ENCODE assay signal across 23 cellular contexts in genomic region chr7:77450054-77450453, GRCh38. TPM values are rescaled to one million over a fixed set of nuclear protein-coding genes. Genes with fewer than 3 reads are reported as not detected.
DNase-seq lines count a peak whose midpoint lies in the region; ATAC-seq lines count a peak whose summit lies in the region.
"Had no signal": no experiment of that assay in that cellular context is flagged by ENCODE, and none has a peak within 500 bp of the region (broad histone marks: within the 10 kb centered on the region; RNA-seq: fewer than 3 reads in every experiment).

No MANE protein-coding gene starts in this region.

- no peaks in the 10 kb centered on the region for H3K27me3 Mint-ChIP-seq in stimulated activated naive B cell treated with anti-CD40 and anti-IgM and Interleukin-4, amounts not matched to agents 10 μg/mL and 1 μg/mL and 100 μg/mL, for 72 hours
- H3K27me3 Mint-ChIP-seq in activated CD4-positive, alpha-beta T cell treated with anti-CD3 and anti-CD28 coated beads, Interleukin-2, amount 10 ng/mL, durations not matched to agents 7 days and 5 days: peaks cover 3% of the 10 kb centered on the region
- peaks cover 1 to 2% of the 10 kb centered on the region in 2 donors for H3K27me3 Mint-ChIP-seq in T-cell
- H3K27me3 Mint-ChIP-seq: activated naive CD4-positive, alpha-beta T cell treated with anti-CD3 and anti-CD28 coated beads, Interleukin-2, amount 50 U/mL, for 24 hours; natural killer cell treated with Interleukin-12 subunit alpha and Interleukin-12 subunit beta and Interleukin-15 and Interleukin-18, amount 100 ng/mL, for 72 hours had no signal

- no peak overlapping the region for H3K27ac Mint-ChIP-seq in stimulated activated naive B cell treated with anti-CD40 and anti-IgM and Interleukin-4, amounts not matched to agents 10 μg/mL and 1 μg/mL and 100 μg/mL, for 72 hours
- H3K27ac Mint-ChIP-seq in activated CD4-positive, alpha-beta T cell treated with anti-CD3 and anti-CD28 coated beads, Interleukin-2, amount 10 ng/mL, durations not matched to agents 7 days and 5 days: no peak overlapping the region
- H3K27ac Mint-ChIP-seq in T-cell: no peak overlapping the region
- H3K27ac Mint-ChIP-seq: activated T-helper 1 cell treated with anti-CD3 and anti-CD28 coated beads, Interleukin-12 subunit alpha, Interleukin-12 subunit beta, Interleukin-2, Interleukin-4 antibody, amounts not matched to agents 30 ng/mL and 10 ng/mL and 1 ng/mL, durations not matched to agents 14 hours and 24 hours and 36 hours; CD14-positive monocyte; mesothelial cell of epicardium; natural killer cell treated with Interleukin-12 subunit alpha and Interleukin-12 subunit beta and Interleukin-15 and Interleukin-18, amount 100 ng/mL, for 72 hours; stimulated activated effector memory CD8-positive, alpha-beta T cell treated with anti-CD3 and anti-CD28 coated beads, Interleukin-12 subunit alpha, Interleukin-12 subunit beta, amount 100 ng/mL, for 72 hours had no signal

- CTCF ChIA-PET in activated CD4-positive, alpha-beta T cell treated with anti-CD3 and anti-CD28 coated beads, Interleukin-2, amount 10 ng/mL, durations not matched to agents 7 days and 5 days (lab: Charles Lee): no interaction called here
- CTCF ChIA-PET in T-cell (lab: Charles Lee): no interaction called here

- no peaks in the 10 kb centered on the region for H3K9me3 Mint-ChIP-seq in stimulated activated naive B cell treated with anti-CD40 and anti-IgM and Interleukin-4, amounts not matched to agents 10 μg/mL and 1 μg/mL and 100 μg/mL, for 72 hours
- H3K9me3 Mint-ChIP-seq in activated CD4-positive, alpha-beta T cell treated with anti-CD3 and anti-CD28 coated beads, Interleukin-2, amount 10 ng/mL, durations not matched to agents 7 days and 5 days: peaks cover 3% of the 10 kb centered on the region
- H3K9me3 Mint-ChIP-seq in T-cell: no peaks in the 10 kb centered on the region
- H3K9me3 Mint-ChIP-seq: activated naive CD4-positive, alpha-beta T cell treated with anti-CD3 and anti-CD28 coated beads, Interleukin-2, amount 50 U/mL, for 24 hours; activated T-helper 1 cell treated with anti-CD3 and anti-CD28 coated beads, Interleukin-12 subunit alpha, Interleukin-12 subunit beta, Interleukin-2, Interleukin-4 antibody, amounts not matched to agents 30 ng/mL and 10 ng/mL and 1 ng/mL, durations not matched to agents 14 hours and 24 hours and 36 hours; CD14-positive monocyte; mesothelial cell of epicardium; natural killer cell treated with Interleukin-12 subunit alpha and Interleukin-12 subunit beta and Interleukin-15 and Interleukin-18, amount 100 ng/mL, for 72 hours; stimulated activated effector memory CD8-positive, alpha-beta T cell treated with anti-CD3 and anti-CD28 coated beads, Interleukin-12 subunit alpha, Interleukin-12 subunit beta, amount 100 ng/mL, for 72 hours had no signal

- DNase-seq in AG08395 (ENCODE audit: low spot score): peak; percentile 31
- peak; percentile 83 for DNase-seq in LHCN-M2 (ENCODE audit: low read depth)
- peak; percentile 32 for DNase-seq in astrocyte of the hippocampus (ENCODE audit: low read depth, low spot score)
- peak; percentile 24 for DNase-seq in medulla oblongata (ENCODE audit: extremely low spot score)
- no peak for DNase-seq in stimulated activated naive B cell treated with anti-CD40 and anti-IgM and Interleukin-4, amounts not matched to agents 10 μg/mL and 1 μg/mL and 100 μg/mL, for 72 hours
- DNase-seq in activated CD4-positive, alpha-beta T cell treated with anti-CD3 and anti-CD28 coated beads, Interleukin-2, amount 10 ng/mL, durations not matched to agents 7 days and 5 days: no peak
- no peak for DNase-seq in T-cell
- DNase-seq: activated CD4-positive, alpha-beta T cell treated with anti-CD3 and anti-CD28 coated beads for 48 hours; Calu3; central memory CD4-positive, alpha-beta T cell; DND-41; left ventricle myocardium inferior; MG63; NCI-H2081 treated with DMSO at 0.1 percent for 48 hours; OCI-M1; SHP77 treated with DMSO at 0.1 percent for 48 hours had no signal

- no peaks in the 10 kb centered on the region for H3K36me3 Mint-ChIP-seq in stimulated activated naive B cell treated with anti-CD40 and anti-IgM and Interleukin-4, amounts not matched to agents 10 μg/mL and 1 μg/mL and 100 μg/mL, for 72 hours
- no peaks in the 10 kb centered on the region for H3K36me3 Mint-ChIP-seq in activated CD4-positive, alpha-beta T cell treated with anti-CD3 and anti-CD28 coated beads, Interleukin-2, amount 10 ng/mL, durations not matched to agents 7 days and 5 days (ENCODE audit: low read depth)
- no peaks in the 10 kb centered on the region for H3K36me3 Mint-ChIP-seq in T-cell
- H3K36me3 Mint-ChIP-seq: CD14-positive monocyte; mesothelial cell of epicardium; natural killer cell treated with Interleukin-12 subunit alpha and Interleukin-12 subunit beta and Interleukin-15 and Interleukin-18, amount 100 ng/mL, for 72 hours; stimulated activated effector memory CD8-positive, alpha-beta T cell treated with anti-CD3 and anti-CD28 coated beads, Interleukin-12 subunit alpha, Interleukin-12 subunit beta, amount 100 ng/mL, for 72 hours had no signal

- peaks cover 0 to 2% of the 10 kb centered on the region in 2 donors for H3K4me1 Mint-ChIP-seq in stimulated activated naive B cell treated with anti-CD40 and anti-IgM and Interleukin-4, amounts not matched to agents 10 μg/mL and 1 μg/mL and 100 μg/mL, for 72 hours
- H3K4me1 Mint-ChIP-seq in activated CD4-positive, alpha-beta T cell treated with anti-CD3 and anti-CD28 coated beads, Interleukin-2, amount 10 ng/mL, durations not matched to agents 7 days and 5 days: peaks cover 5% of the 10 kb centered on the region
- H3K4me1 Mint-ChIP-seq in T-cell: peaks cover 0 to 9% (median 4%) of the 10 kb centered on the region in 3 donors
- H3K4me1 Mint-ChIP-seq: stimulated activated effector memory CD8-positive, alpha-beta T cell treated with anti-CD3 and anti-CD28 coated beads, Interleukin-12 subunit alpha, Interleukin-12 subunit beta, amount 100 ng/mL, for 72 hours had no signal

- no peak for ATAC-seq in stimulated activated naive B cell treated with anti-CD40 and anti-IgM and Interleukin-4, amounts not matched to agents 10 μg/mL and 1 μg/mL and 100 μg/mL, for 72 hours (replicated peaks)
- ATAC-seq in GM21723 (IDR thresholded peaks at IDR 0.05; ENCODE audit: unreplicated experiment) (no peak), T-cell (replicated peaks in 1 of 4) (no peak)
- ATAC-seq: natural killer cell treated with Interleukin-12 subunit alpha and Interleukin-12 subunit beta and Interleukin-15 and Interleukin-18, amount 100 ng/mL, for 72 hours; stimulated activated effector memory CD8-positive, alpha-beta T cell treated with anti-CD3 and anti-CD28 coated beads, Interleukin-12 subunit alpha, Interleukin-12 subunit beta, amount 100 ng/mL, for 72 hours had no signal

- no peak overlapping the region for H3K4me3 Mint-ChIP-seq in stimulated activated naive B cell treated with anti-CD40 and anti-IgM and Interleukin-4, amounts not matched to agents 10 μg/mL and 1 μg/mL and 100 μg/mL, for 72 hours
- no peak overlapping the region for H3K4me3 Mint-ChIP-seq in activated CD4-positive, alpha-beta T cell treated with anti-CD3 and anti-CD28 coated beads, Interleukin-2, amount 10 ng/mL, durations not matched to agents 7 days and 5 days
- no peak overlapping the region for H3K4me3 Mint-ChIP-seq in T-cell
- H3K4me3 Mint-ChIP-seq: activated naive CD4-positive, alpha-beta T cell treated with anti-CD3 and anti-CD28 coated beads, Interleukin-2, amount 50 U/mL, for 24 hours; activated T-helper 1 cell treated with anti-CD3 and anti-CD28 coated beads, Interleukin-12 subunit alpha, Interleukin-12 subunit beta, Interleukin-2, Interleukin-4 antibody, amounts not matched to agents 30 ng/mL and 10 ng/mL and 1 ng/mL, durations not matched to agents 14 hours and 24 hours and 36 hours; CD14-positive monocyte; mesothelial cell of epicardium; natural killer cell treated with Interleukin-12 subunit alpha and Interleukin-12 subunit beta and Interleukin-15 and Interleukin-18, amount 100 ng/mL, for 72 hours; stimulated activated effector memory CD8-positive, alpha-beta T cell treated with anti-CD3 and anti-CD28 coated beads, Interleukin-12 subunit alpha, Interleukin-12 subunit beta, amount 100 ng/mL, for 72 hours had no signal

- POLR2A ChIA-PET in activated CD4-positive, alpha-beta T cell treated with anti-CD3 and anti-CD28 coated beads, Interleukin-2, amount 10 ng/mL, durations not matched to agents 7 days and 5 days (lab: Charles Lee): no interaction called here
- POLR2A ChIA-PET in T-cell (lab: Charles Lee): no interaction called here

RNA-seq across cellular contexts. Expression of gene GSAP, which starts 33.9 kb away (rescaled TPM):
- 21.6 and 24.8 TPM in 2 replicates for total RNA-seq in LHCN-M2 (2014; rRNA removed)
- 5.7 TPM for polyA plus RNA-seq in LHCN-M2 (2012)
- 1 to 10 TPM; 7.8 to 8.7 TPM for total RNA-seq in activated CD4-positive, alpha-beta T cell treated with anti-CD3 and anti-CD28 coated beads, Interleukin-2, amount 10 ng/mL, durations not matched to agents 7 days and 5 days
- total RNA-seq in T-cell: 10 to 100 TPM; 17.7 to 40.0 (median 25.7) TPM

Comparison
In these comparisons a context has a peak if more than half of its experiments do, and no peak if none do; other contexts are left out.
1. DNase-seq: peak in AG08395 (single experiment), LHCN-M2 (single experiment), astrocyte of the hippocampus (single experiment) and medulla oblongata (single experiment); none in stimulated activated naive B cell treated with anti-CD40 and anti-IgM and Interleukin-4, amounts not matched to agents 10 μg/mL and 1 μg/mL and 100 μg/mL, for 72 hours (single experiment), activated CD4-positive, alpha-beta T cell treated with anti-CD3 and anti-CD28 coated beads, Interleukin-2, amount 10 ng/mL, durations not matched to agents 7 days and 5 days (single experiment) and T-cell (0 of 34).